Comparison of ENCODE assay signal across 27 cellular contexts in genomic region chr11:134668796-134669195, GRCh38.
"Had no signal": no experiment of that assay in that cellular context is flagged by ENCODE, and none has a peak within 500 bp of the region (broad histone marks: within the 10 kb centered on the region; RNA-seq: fewer than 3 reads in every experiment).

No MANE protein-coding gene starts in this region.

- ATAC-seq: Panc1, Right ventricle myocardium inferior had no signal

- H3K27ac Mint-ChIP-seq: activated CD4-positive, alpha-beta memory T cell treated with anti-CD3 and anti-CD28 coated beads for 36 hours; activated CD4-positive, alpha-beta T cell treated with anti-CD3 and anti-CD28 coated beads, Interleukin-2, amount 10 ng/mL, durations not matched to agents 7 days and 5 days; activated naive CD4-positive, alpha-beta T cell treated with anti-CD3 and anti-CD28 coated beads, Interleukin-2, amount 50 U/mL, for 24 hours; activated T-cell treated with anti-CD3 and anti-CD28 coated beads, Interleukin-2, amount 50 U/mL, for 24 hours; activated T-helper 1 cell treated with anti-CD3 and anti-CD28 coated beads, Interleukin-12 subunit alpha, Interleukin-12 subunit beta, Interleukin-2, Interleukin-4 antibody, amounts not matched to agents 30 ng/mL and 10 ng/mL and 1 ng/mL, durations not matched to agents 14 hours and 24 hours and 36 hours had no signal

- DNase-seq: activated CD4-positive, alpha-beta memory T cell treated with anti-CD3 and anti-CD28 coated beads for 36 hours; activated CD4-positive, alpha-beta T cell treated with anti-CD3 and anti-CD28 coated beads, Interleukin-2, amount 10 ng/mL, durations not matched to agents 7 days and 5 days; activated CD4-positive, CD25-positive, alpha-beta regulatory T cell; activated effector memory CD4-positive, alpha-beta T cell treated with Interleukin-2 at 50 U/mL for 16 hours; activated naive CD4-positive, alpha-beta T cell; activated T-cell treated with anti-CD3 and anti-CD28 coated beads, Interleukin-2, amount 50 U/mL, for 24 hours; aorta; Karpas-422; MM.1S; NCI-H1105; NCI-H1436; NCI-H1694 treated with DMSO at 0.1 percent for 48 hours; NCI-H2029 treated with DMSO at 0.1 percent for 48 hours; NCI-H345; NCI-H510A; NCI-H526 treated with DMSO at 0.1 percent for 48 hours; NK-92 treated with Interleukin-12 subunit alpha and Interleukin-12 subunit beta, amount 100 ng/mL, for 24 hours; OCI-M1; RPMI8226; SJCRH30; SK-N-SH; T-helper 1 cell had no signal

- H3K9ac ChIP-seq: SK-N-SH had no signal

- H3K9me3 Mint-ChIP-seq: activated CD4-positive, alpha-beta memory T cell treated with anti-CD3 and anti-CD28 coated beads for 36 hours; activated CD4-positive, alpha-beta T cell treated with anti-CD3 and anti-CD28 coated beads, Interleukin-2, amount 10 ng/mL, durations not matched to agents 7 days and 5 days; activated naive CD4-positive, alpha-beta T cell treated with anti-CD3 and anti-CD28 coated beads, Interleukin-2, amount 50 U/mL, for 24 hours; activated T-cell treated with anti-CD3 and anti-CD28 coated beads, Interleukin-2, amount 50 U/mL, for 24 hours; activated T-helper 1 cell treated with anti-CD3 and anti-CD28 coated beads, Interleukin-12 subunit alpha, Interleukin-12 subunit beta, Interleukin-2, Interleukin-4 antibody, amounts not matched to agents 30 ng/mL and 10 ng/mL and 1 ng/mL, durations not matched to agents 14 hours and 24 hours and 36 hours had no signal

- H3K4me1 ChIP-seq: SJCRH30 had no signal

- H3K27me3 ChIP-seq: SJCRH30 had no signal

- H3K9me3 ChIP-seq: SJCRH30, SK-N-SH had no signal

- H3K36me3 ChIP-seq: SJCRH30 had no signal

- H3K36me3 Mint-ChIP-seq: activated CD4-positive, alpha-beta memory T cell treated with anti-CD3 and anti-CD28 coated beads for 36 hours; activated naive CD4-positive, alpha-beta T cell treated with anti-CD3 and anti-CD28 coated beads, Interleukin-2, amount 50 U/mL, for 24 hours had no signal

- H3K4me2 ChIP-seq: SK-N-SH had no signal

- H3K27ac ChIP-seq: SJCRH30, VCaP had no signal

- H3K4me3 ChIP-seq: SJCRH30 had no signal

- H3K4me1 Mint-ChIP-seq: activated CD4-positive, alpha-beta T cell treated with anti-CD3 and anti-CD28 coated beads, Interleukin-2, amount 10 ng/mL, durations not matched to agents 7 days and 5 days; activated naive CD4-positive, alpha-beta T cell treated with anti-CD3 and anti-CD28 coated beads, Interleukin-2, amount 50 U/mL, for 24 hours had no signal

- H3K4me3 Mint-ChIP-seq: activated CD4-positive, alpha-beta memory T cell treated with anti-CD3 and anti-CD28 coated beads for 36 hours; activated CD4-positive, alpha-beta T cell treated with anti-CD3 and anti-CD28 coated beads, Interleukin-2, amount 10 ng/mL, durations not matched to agents 7 days and 5 days; activated naive CD4-positive, alpha-beta T cell treated with anti-CD3 and anti-CD28 coated beads, Interleukin-2, amount 50 U/mL, for 24 hours; activated T-cell treated with anti-CD3 and anti-CD28 coated beads, Interleukin-2, amount 50 U/mL, for 24 hours; activated T-helper 1 cell treated with anti-CD3 and anti-CD28 coated beads, Interleukin-12 subunit alpha, Interleukin-12 subunit beta, Interleukin-2, Interleukin-4 antibody, amounts not matched to agents 30 ng/mL and 10 ng/mL and 1 ng/mL, durations not matched to agents 14 hours and 24 hours and 36 hours had no signal
